8 cellular contexts compared by ENCODE assay signal in genomic region chr2:149017116-149017985, GRCh38. TPM values are rescaled to one million over a fixed set of nuclear protein-coding genes. Genes with fewer than 3 reads are reported as not detected.
DNase-seq lines count a peak whose midpoint lies in the region; ATAC-seq and TF ChIP-seq lines count a peak whose summit lies in the region.

No MANE protein-coding gene starts in this region.

- H2AFZ ChIP-seq in MM.1S (ENCODE audit: low read length) (peak overlapping the region; percentile 46), osteoblast (ENCODE audit: low read length) (no peak overlapping the region)

- peak; percentile 67 for ATAC-seq in foreskin keratinocyte
- no peak for ATAC-seq in thoracic aorta (ENCODE audit: insufficient number of reproducible peaks, low FRiP score, low read depth)

- H3K36me3 ChIP-seq in MM.1S (replicated peaks; ENCODE audit: insufficient read depth, low read length) (no peaks in the 10 kb centered on the region), SJCRH30 (no peaks in the 10 kb centered on the region), osteoblast (ENCODE audit: insufficient read depth, low read length) (no peaks in the 10 kb centered on the region), thoracic aorta (no peaks in the 10 kb centered on the region)

- H3K27me3 ChIP-seq in MM.1S (replicated peaks; ENCODE audit: insufficient read depth, low read length) (no peaks in the 10 kb centered on the region), SJCRH30 (no peaks in the 10 kb centered on the region), foreskin keratinocyte (peaks cover 6% of the 10 kb centered on the region), osteoblast (ENCODE audit: insufficient read depth, low read length) (no peaks in the 10 kb centered on the region), thoracic aorta (replicated peaks; ENCODE audit: insufficient read depth) (no peaks in the 10 kb centered on the region)

- H4K20me1 ChIP-seq in MM.1S (ENCODE audit: insufficient read depth, low read length), result no peaks in the 10 kb centered on the region
- H4K20me1 ChIP-seq in osteoblast (ENCODE audit: insufficient read depth, low read length), result no peaks in the 10 kb centered on the region

- H3K4me2 ChIP-seq in MM.1S (ENCODE audit: low read depth, low read length), result peak overlapping the region; percentile 31; the same call in 1 of the 2 replicates
- no peak overlapping the region for H3K4me2 ChIP-seq in osteoblast (ENCODE audit: insufficient read depth, low read length)

- H3K79me2 ChIP-seq in MM.1S (ENCODE audit: low read length), result no peaks in the 10 kb centered on the region
- H3K79me2 ChIP-seq in osteoblast (ENCODE audit: insufficient read depth, low read length), result no peaks in the 10 kb centered on the region

- H3K4me3 ChIP-seq in MM.1S (ENCODE audit: low read length) (no peak overlapping the region), SJCRH30 (no peak overlapping the region), osteoblast (ENCODE audit: insufficient read depth, low read length) (no peak overlapping the region), thoracic aorta (no peak overlapping the region)

- H3F3A ChIP-seq in MM.1S (ENCODE audit: insufficient read depth, low read length), result peaks cover 21% of the 10 kb centered on the region

- H3K9me2 ChIP-seq in MM.1S (replicated peaks; ENCODE audit: insufficient read depth, low read length), result no peaks in the 10 kb centered on the region

- H3K27ac ChIP-seq in MM.1S (ENCODE audit: low read length), result no peak overlapping the region
- no peak overlapping the region for H3K27ac ChIP-seq in SJCRH30
- no peak overlapping the region for H3K27ac ChIP-seq in foreskin keratinocyte
- H3K27ac ChIP-seq in osteoblast (ENCODE audit: low read depth, low read length), result no peak overlapping the region
- no peak overlapping the region for H3K27ac ChIP-seq in thoracic aorta

- H3K4me1 ChIP-seq in MM.1S (ENCODE audit: low read length) (peaks cover 46% of the 10 kb centered on the region), SJCRH30 (peaks cover 32% of the 10 kb centered on the region), foreskin keratinocyte (no peaks in the 10 kb centered on the region), osteoblast (ENCODE audit: insufficient read depth, low read length) (no peaks in the 10 kb centered on the region), thoracic aorta (ENCODE audit: control insufficient read depth in 1 of 2, low read depth in 2 of 2) (no peaks in the 10 kb centered on the region)

- no peak overlapping the region for H3K9ac ChIP-seq in MM.1S (ENCODE audit: low read length)

- TF ChIP-seq CTCF in MM.1S (IDR thresholded peaks at IDR 0.05; ENCODE audit: low read length) (peak; percentile 90), foreskin keratinocyte (conservative IDR thresholded peaks at IDR 0.05) (peak; percentile 92), osteoblast (IDR thresholded peaks at IDR 0.05; ENCODE audit: extremely low read depth, low read depth, low read length) (peak; percentile 96), thoracic aorta (IDR thresholded peaks at IDR 0.05) (peak; percentile 87)

- H3K9me3 ChIP-seq in MM.1S (replicated peaks; ENCODE audit: insufficient read depth, low read length) (no peaks in the 10 kb centered on the region), SJCRH30 (replicated peaks) (no peaks in the 10 kb centered on the region), osteoblast (ENCODE audit: low read depth, low read length) (no peaks in the 10 kb centered on the region), thoracic aorta (no peaks in the 10 kb centered on the region)

- DNase-seq in SIG-M5 treated with dmso at 0.1 percent for 504 hours (lab: John Stamatoyannopoulos, UW; ENCODE audit: unreplicated experiment) (peak; percentile 74), SIG-M5 (lab: John Stamatoyannopoulos, UW) (no peak), MM.1S (peak; percentile 77), SJCRH30 (peak; percentile 71 to 87), foreskin keratinocyte (peak; percentile 21 to 50), osteoblast (ENCODE audit: insufficient read length, low spot score, missing footprints) (no peak), thoracic aorta (ENCODE audit: low spot score) (peak; percentile 36)
- DNase-seq in activated T-helper 9 cell treated with anti-CD3 and anti-CD28 coated beads, Interleukin-2, amount 50 U/mL, for 16 hours (ENCODE audit: low read depth), result peak; percentile 49

RNA-seq across cellular contexts. Expression of gene LYPD6B, which starts 21.1 kb away (rescaled TPM):
- total RNA-seq in SJCRH30 (2014; rRNA removed; shearing (Covaris generic)), result not detected in 2 replicates
- 5.2 and 7.7 TPM in 2 replicates for total RNA-seq in foreskin keratinocyte
- 5.8 and 8.8 TPM in 2 replicates for polyA plus RNA-seq in foreskin keratinocyte
- total RNA-seq in osteoblast, result 2.5 and 2.9 TPM in 2 replicates
- total RNA-seq in thoracic aorta, result not detected

Comparison
In these comparisons a context has a peak if more than half of its experiments do, and no peak if none do; other contexts are left out.
1. DNase-seq: peak in SIG-M5 treated with dmso at 0.1 percent for 504 hours (single experiment), MM.1S (single experiment), SJCRH30 (2 of 2), activated T-helper 9 cell treated with anti-CD3 and anti-CD28 coated beads, Interleukin-2, amount 50 U/mL, for 16 hours (single experiment), foreskin keratinocyte (2 of 2) and thoracic aorta (single experiment); none in SIG-M5 (single experiment) and osteoblast (single experiment).
2. Peak in every context shown above with its lines, with median percentiles within 50 percentile points of each other: CTCF ChIP-seq.